In the genomic region with DNA sequence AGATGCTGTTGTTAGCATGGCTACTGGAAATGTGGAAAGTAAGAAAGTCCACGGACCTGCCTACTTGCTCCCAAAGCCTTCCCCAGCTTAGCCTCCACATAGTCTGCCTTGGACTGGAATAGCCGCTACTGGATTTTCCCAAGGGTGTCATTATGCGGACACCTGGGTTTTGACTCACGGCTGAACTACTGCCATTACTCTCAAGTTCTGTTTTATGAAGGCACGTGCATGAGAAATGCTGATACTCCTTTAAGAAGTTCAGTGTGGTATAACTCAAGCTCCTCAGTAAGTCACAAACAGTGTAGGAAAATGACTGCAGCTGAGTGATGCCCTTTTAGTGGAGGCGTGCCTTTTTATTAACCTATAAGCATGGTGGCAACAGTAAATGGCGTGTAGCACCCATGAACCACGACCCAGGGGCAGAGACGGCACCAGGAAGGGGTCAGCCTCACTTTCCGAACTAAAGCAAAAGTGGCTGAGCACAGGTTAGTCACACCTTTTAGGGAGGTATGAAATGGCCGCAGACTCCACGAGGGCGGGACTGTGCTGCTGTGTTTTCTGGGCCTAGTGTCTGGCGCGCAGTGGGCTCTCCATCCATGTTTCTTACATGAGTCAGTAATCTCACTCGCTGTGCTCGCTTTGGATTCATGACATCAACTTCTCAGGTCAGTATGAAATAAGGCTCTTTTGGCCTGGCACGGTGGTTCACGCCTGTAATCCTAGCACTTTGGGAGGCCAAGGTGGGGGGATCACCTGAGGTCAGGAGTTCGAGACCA, we compare ENCODE assay signal across 19 cellular contexts. TPM values are rescaled to one million over a fixed set of nuclear protein-coding genes. Genes with fewer than 3 reads are reported as not detected.
DNase-seq lines count a peak whose midpoint lies in the region; ATAC-seq and TF ChIP-seq lines count a peak whose summit lies in the region.
"Had no signal": no experiment of that assay in that cellular context is flagged by ENCODE, and none has a peak within 500 bp of the region (broad histone marks: within the 10 kb centered on the region; RNA-seq: fewer than 3 reads in every experiment).

No MANE protein-coding gene starts in this region.

- H3K27me3 ChIP-seq in RWPE2 (ENCODE audit: insufficient read depth, poor library complexity, severe bottlenecking) = no peaks in the 10 kb centered on the region
- no peaks in the 10 kb centered on the region for H3K27me3 ChIP-seq in dorsolateral prefrontal cortex
- no peaks in the 10 kb centered on the region for H3K27me3 ChIP-seq in right lobe of liver
- H3K27me3 ChIP-seq: adrenal gland had no signal

- H3K27ac Mint-ChIP-seq in T-helper 17 cell = no peak overlapping the region
- H3K27ac Mint-ChIP-seq: memory B cell, progenitor cell of endocrine pancreas had no signal

- ATAC-seq in RWPE2 (ENCODE audit: low read depth) (no peak), right lobe of liver (no peak), GM18870 (IDR thresholded peaks at IDR 0.05; ENCODE audit: unreplicated experiment) (no peak), T-helper 17 cell (no peak), GM18517 (IDR thresholded peaks at IDR 0.05; ENCODE audit: unreplicated experiment) (no peak)
- ATAC-seq: Panc1; stimulated activated naive CD8-positive, alpha-beta T cell treated with anti-CD3 and anti-CD28 coated beads, Interleukin-15, Interleukin-2, amounts not matched to agents 100 U/mL and 50 U/mL, for 24 hours had no signal

- H3K9me3 ChIP-seq in RWPE2 (ENCODE audit: severe bottlenecking) (no peaks in the 10 kb centered on the region), right lobe of liver (no peaks in the 10 kb centered on the region), T-helper 17 cell (ENCODE audit: control insufficient read depth, low read length, poor library complexity, severe bottlenecking) (no peaks in the 10 kb centered on the region)
- H3K9me3 ChIP-seq: adrenal gland, HAP-1 had no signal

- H3K4me1 Mint-ChIP-seq in T-helper 17 cell = peaks cover 4% of the 10 kb centered on the region
- H3K4me1 Mint-ChIP-seq: memory B cell had no signal

- no peak overlapping the region for H3K4me3 Mint-ChIP-seq in T-helper 17 cell
- H3K4me3 Mint-ChIP-seq: CD4-positive, alpha-beta memory T cell; memory B cell had no signal

- TF ChIP-seq POLR2A in right lobe of liver (IDR thresholded peaks at IDR 0.05) = no peak

- H3K27ac ChIP-seq in RWPE2 (ENCODE audit: poor library complexity, severe bottlenecking) (peak overlapping the region; percentile 44), dorsolateral prefrontal cortex (peak overlapping the region in 56 of 59 donors; percentile 23 to 85 (median 66)), right lobe of liver (peak overlapping the region in 2 of 3 donors; percentile 15 to 24)

- intact Hi-C loops in dorsolateral prefrontal cortex (cut with DNase I) = loop anchor here (2.0 to 5.0 kb wide), 3 partner anchors 174 to 710 kb away; a partner anchor contains a TSS
- intact Hi-C loops in right lobe of liver (cut with DNase I) = loop anchor here (5.0 kb wide), 2 partner anchors 445 to 450 kb away; no protein-coding TSS in a partner anchor

- H3K27me3 Mint-ChIP-seq in T-helper 17 cell = no peaks in the 10 kb centered on the region
- H3K27me3 Mint-ChIP-seq: CD4-positive, alpha-beta memory T cell; memory B cell; progenitor cell of endocrine pancreas had no signal

- H3K36me3 ChIP-seq in RWPE2 (ENCODE audit: low read depth) (no peaks in the 10 kb centered on the region), right lobe of liver (peaks cover 0 to 28% (median 8%) of the 10 kb centered on the region in 4 donors)
- H3K36me3 ChIP-seq: adrenal gland, HAP-1 had no signal

- DNase-seq in RWPE2 (ENCODE audit: low spot score) (no peak), dorsolateral prefrontal cortex (peak in 6 of 10 donors; percentile 4 to 29 (median 21)), right lobe of liver (peak in 1 of 3 donors; percentile 32), stromal cell of bone marrow (ENCODE audit: low read depth) (peak; percentile 25), SKM-1 treated with dmso at 0.1 percent for 144 hours (lab: John Stamatoyannopoulos, UW; ENCODE audit: unreplicated experiment) (no peak), T-helper 17 cell (no peak)
- DNase-seq: activated CD8-positive, alpha-beta memory T cell treated with anti-CD3 and anti-CD28 coated beads, Interleukin-2, amount 50 U/mL, for 4 hours; CD4-positive, alpha-beta memory T cell; GDM1; NCI-H345; stimulated activated CD4-positive, alpha-beta T cell treated with anti-CD3 and anti-CD28 coated beads, Interleukin-4, amount 100 ng/mL, for 4 hours; stimulated activated naive CD8-positive, alpha-beta T cell treated with anti-CD3 and anti-CD28 coated beads, Interleukin-15, Interleukin-2, amounts not matched to agents 100 U/mL and 50 U/mL, for 24 hours had no signal

- H3K4me1 ChIP-seq in RWPE2 (ENCODE audit: insufficient read depth, poor library complexity, severe bottlenecking) (peaks cover 12% of the 10 kb centered on the region), right lobe of liver (no peaks in the 10 kb centered on the region)
- H3K4me1 ChIP-seq: HAP-1 had no signal

- WGBS in right lobe of liver (ENCODE audit: insufficient coverage, low coverage, low lambda C conversion rate, missing lambda C conversion rate) = 87% methylated on average over 9 of the region's 20 CpGs

- H3K4me3 ChIP-seq in RWPE2 (ENCODE audit: severe bottlenecking) (no peak overlapping the region), dorsolateral prefrontal cortex (no peak overlapping the region), right lobe of liver (no peak overlapping the region)
- H3K4me3 ChIP-seq: adrenal gland, HAP-1 had no signal

- H3K36me3 Mint-ChIP-seq in T-helper 17 cell (ENCODE audit: low read depth) = no peaks in the 10 kb centered on the region
- H3K36me3 Mint-ChIP-seq: memory B cell had no signal

- TF ChIP-seq CTCF in RWPE2 (IDR thresholded peaks at IDR 0.05; ENCODE audit: poor library complexity, severe bottlenecking) (no peak), dorsolateral prefrontal cortex (IDR thresholded peaks at IDR 0.05 in 54 of 56, conservative IDR thresholded peaks at IDR 0.05 in 2 of 56; ENCODE audit: low read depth in 1 of 56, partially characterized antibody in 56 of 56) (no peak), right lobe of liver (IDR thresholded peaks at IDR 0.05) (no peak)

RNA-seq across cellular contexts. Expression of a gene that starts 23.9 kb away (rescaled TPM):
- 10 to 100 TPM; 17.1 to 34.4 (median 25.3) TPM for total RNA-seq in dorsolateral prefrontal cortex
- total RNA-seq in right lobe of liver = 10 to 100 TPM in 5 of 6 experiments, 1 to 10 TPM in 1; 9.4 to 15.4 (median 11.0) TPM
- total RNA-seq in T-helper 17 cell = 10 to 100 TPM; 11.9 to 15.6 TPM

RNA-seq across cellular contexts. Expression of a gene that starts 55.2 kb away (rescaled TPM):
- total RNA-seq in dorsolateral prefrontal cortex (100 to 1,000 TPM in 108 of 120 experiments, 10 to 100 TPM in 12; 53.6 to 634 (median 180) TPM), right lobe of liver (1 to 10 TPM; 1.0 to 3.9 (median 2.5) TPM), T-helper 17 cell (under 1 TPM; 0.75 to 0.76 TPM)
- total RNA-seq: CD4-positive, alpha-beta memory T cell had no signal

Comparison
In these comparisons a context has a peak if more than half of its experiments do, and no peak if none do; other contexts are left out.
1. DNase-seq: peak in dorsolateral prefrontal cortex (6 of 10) and stromal cell of bone marrow (single experiment); none in RWPE2 (single experiment), SKM-1 treated with dmso at 0.1 percent for 144 hours (single experiment) and T-helper 17 cell (0 of 3).
2. RNA of a gene that starts 55.2 kb away (total RNA-seq): 53.6 to 634 TPM in dorsolateral prefrontal cortex; 1.0 to 3.9 TPM in right lobe of liver and 0.75 to 0.76 TPM in T-helper 17 cell; every median in the first group is over 10 times any median in the second.
3. Peak in every context shown above with its lines, with median percentiles within 50 percentile points of each other: H3K27ac ChIP-seq.